In the genomic region with DNA sequence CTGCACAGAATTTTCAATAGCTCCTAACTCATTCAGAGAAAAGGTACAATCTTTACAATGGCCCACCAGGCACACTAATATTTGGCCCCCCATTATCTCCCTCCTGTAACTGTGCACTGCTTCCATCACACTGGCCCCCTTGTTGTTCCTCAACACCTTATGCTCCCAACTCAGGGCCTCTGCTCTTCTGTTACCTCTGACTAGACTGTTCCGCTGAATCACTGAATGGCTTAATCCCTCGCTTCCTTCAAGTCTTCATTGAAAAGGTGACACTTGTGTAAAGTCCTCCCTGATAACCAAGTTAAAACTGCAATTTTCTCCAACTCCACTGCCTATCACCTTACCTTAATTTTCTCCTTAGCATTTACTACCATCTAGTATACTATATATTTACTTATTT, we compare ENCODE assay signal across 27 cellular contexts.
"Had no signal": no experiment of that assay in that cellular context is flagged by ENCODE, and none has a peak within 500 bp of the region (broad histone marks: within the 10 kb centered on the region; RNA-seq: fewer than 3 reads in every experiment).

No MANE protein-coding gene starts in this region.

- H3K9me3 Mint-ChIP-seq: activated naive CD4-positive, alpha-beta T cell treated with anti-CD3 and anti-CD28 coated beads, Interleukin-2, amount 10 ng/mL, durations not matched to agents 7 days and 5 days; immature natural killer cell; naive thymus-derived CD4-positive, alpha-beta T cell; neural crest cell had no signal

- H3K36me3 ChIP-seq: colonic mucosa, thyroid gland had no signal

- H3K4me3 ChIP-seq: colonic mucosa, hepatocyte, left lung, lung, sigmoid colon, thyroid gland had no signal

- ATAC-seq: foreskin keratinocyte; naive thymus-derived CD4-positive, alpha-beta T cell had no signal

- H3K27ac ChIP-seq: colonic mucosa, foreskin keratinocyte, hepatocyte, left lung, sigmoid colon, thyroid gland had no signal

- H2AFZ ChIP-seq: hepatocyte had no signal

- H3K4me3 Mint-ChIP-seq: activated naive CD4-positive, alpha-beta T cell treated with anti-CD3 and anti-CD28 coated beads, Interleukin-2, amount 10 ng/mL, durations not matched to agents 7 days and 5 days; immature natural killer cell; naive thymus-derived CD4-positive, alpha-beta T cell; neural crest cell had no signal

- H3K4me1 Mint-ChIP-seq: activated naive CD4-positive, alpha-beta T cell treated with anti-CD3 and anti-CD28 coated beads, Interleukin-2, amount 10 ng/mL, durations not matched to agents 7 days and 5 days; neural crest cell had no signal

- H3K27me3 ChIP-seq: colonic mucosa, foreskin keratinocyte, hepatocyte, left lung, sigmoid colon, thyroid gland had no signal

- H3K4me2 ChIP-seq: hepatocyte had no signal

- H3K27me3 Mint-ChIP-seq: activated naive CD4-positive, alpha-beta T cell treated with anti-CD3 and anti-CD28 coated beads, Interleukin-2, amount 10 ng/mL, durations not matched to agents 7 days and 5 days; naive thymus-derived CD4-positive, alpha-beta T cell had no signal

- H3K27ac Mint-ChIP-seq: activated naive CD4-positive, alpha-beta T cell treated with anti-CD3 and anti-CD28 coated beads, Interleukin-2, amount 10 ng/mL, durations not matched to agents 7 days and 5 days; naive thymus-derived CD4-positive, alpha-beta T cell had no signal

- H3K9me3 ChIP-seq: colonic mucosa, left lung, sigmoid colon, thyroid gland had no signal

- DNase-seq: activated CD4-positive, alpha-beta T cell treated with anti-CD3 and anti-CD28 coated beads for 4 hours; activated CD4-positive, alpha-beta T cell treated with anti-CD3 and anti-CD28 coated beads, Interleukin-2, amount 50 U/mL, for 48 hours; activated CD4-positive, CD25-positive, alpha-beta regulatory T cell; activated CD8-positive, alpha-beta memory T cell treated with anti-CD3 and anti-CD28 coated beads, Interleukin-2, amount 50 U/mL, for 48 hours; activated effector memory CD4-positive, alpha-beta T cell treated with Interleukin-2 at 50 U/mL for 16 hours; activated naive CD4-positive, alpha-beta T cell treated with anti-CD3 and anti-CD28 coated beads, Interleukin-2, amount 10 ng/mL, durations not matched to agents 7 days and 5 days; activated T-cell treated with anti-CD3 and anti-CD28 coated beads, Interleukin-2, amount 50 U/mL, for 48 hours; colonic mucosa; erythroblast; foreskin keratinocyte; immature natural killer cell; kidney glomerular epithelial cell; left lung; naive thymus-derived CD4-positive, alpha-beta T cell; posterior cingulate gyrus; retina; sigmoid colon; stimulated activated CD4-positive, alpha-beta T cell treated with anti-CD3 and anti-CD28 coated beads, Interleukin-2, amount 100 ng/mL, for 48 hours; stimulated activated CD8-positive, alpha-beta memory T cell treated with anti-CD3 and anti-CD28 coated beads, Interleukin-4, amount 100 ng/mL, for 48 hours; stimulated activated naive CD4-positive, alpha-beta T cell; substantia nigra; T-helper 1 cell; T-helper 9 cell; thyroid gland had no signal

- H3K4me1 ChIP-seq: colonic mucosa, sigmoid colon had no signal
